Comparison of ENCODE assay signal across 8 cellular contexts in the genomic region with DNA sequence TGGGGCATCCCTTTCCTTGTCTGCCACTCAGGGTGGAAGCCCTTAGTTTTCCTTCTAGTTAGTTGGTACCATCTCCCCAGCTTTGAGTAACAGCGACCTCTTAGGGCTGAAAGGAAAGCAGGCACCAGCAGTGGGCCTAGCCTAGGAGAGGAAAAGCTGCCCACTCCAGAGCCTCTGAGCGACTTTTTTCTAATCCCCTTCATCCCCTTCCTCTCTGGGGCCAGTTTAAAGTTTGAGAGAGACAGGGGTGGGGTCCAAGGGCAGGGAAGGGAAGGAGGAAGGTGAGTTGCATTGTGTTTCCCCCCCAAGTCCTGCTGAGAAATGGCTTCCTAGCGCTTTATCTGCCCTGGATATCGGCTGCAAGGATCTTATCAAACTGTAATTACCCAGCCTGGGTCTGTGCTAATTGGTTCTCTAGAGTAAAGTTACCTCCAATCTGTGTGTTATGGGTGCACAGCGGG.
A peak's percentile ranks its signal among the peaks of the same experiment; 100 is the strongest.
DNase-seq lines count a peak whose midpoint lies in the region; FAIRE-seq and TF ChIP-seq lines count a peak whose summit lies in the region.

No MANE protein-coding gene starts in this region.

- H3K36me3 Mint-ChIP-seq in Caco-2 (ENCODE audit: insufficient read depth, unreplicated experiment) (no peaks in the 10 kb centered on the region), CD14-positive monocyte (no peaks in the 10 kb centered on the region)

- H2AFZ ChIP-seq in OCI-LY7 (ENCODE audit: low read length): no peak overlapping the region

- CTCF ChIA-PET in Caco-2 (lab: Charles Lee): interaction anchor here (0.9 to 1.1 kb wide), 3 partner anchors 27 to 90 kb away, joined by 3 to 4 read pairs (median 3); no protein-coding TSS in a partner anchor
- CTCF ChIA-PET in OCI-LY7 (lab: Charles Lee; ENCODE audit: unreplicated experiment): no interaction called here

- H3K4me1 ChIP-seq in Caco-2 (peaks cover 12% of the 10 kb centered on the region), OCI-LY7 (ENCODE audit: insufficient read depth, low read length, poor library complexity, severe bottlenecking) (no peaks in the 10 kb centered on the region), kidney (ENCODE audit: control insufficient read depth in 1 of 2, insufficient read depth in 1 of 2, low read depth in 1 of 2, low read length in 2 of 2) (no peaks in the 10 kb centered on the region)

- DNase-seq in Caco-2 (no peak), HTR-8/SVneo (ENCODE audit: insufficient read length, low spot score) (peak; percentile 22), OCI-LY7 (ENCODE audit: low spot score) (peak; percentile 24), kidney (no peak), RKO (ENCODE audit: low spot score) (no peak), mucosa of gallbladder (ENCODE audit: low spot score) (no peak), CD14-positive monocyte (ENCODE audit: low spot score) (no peak), mesenteric fat pad (ENCODE audit: low spot score) (no peak)

- H3K4me3 ChIP-seq in Caco-2 (ENCODE audit: low read depth, low read length) (no peak overlapping the region), OCI-LY7 (ENCODE audit: low read depth, low read length, poor library complexity, severe bottlenecking) (no peak overlapping the region), kidney (ENCODE audit: low read length in 2 of 2) (no peak overlapping the region)

- H3K9me3 Mint-ChIP-seq in Caco-2 (ENCODE audit: unreplicated experiment) (peaks cover 27% of the 10 kb centered on the region), CD14-positive monocyte (no peaks in the 10 kb centered on the region)

- no peak overlapping the region for H3K27ac Mint-ChIP-seq in Caco-2 (ENCODE audit: unreplicated experiment)
- H3K27ac Mint-ChIP-seq in CD14-positive monocyte: no peak overlapping the region

- H3K27me3 ChIP-seq in Caco-2 (replicated peaks; ENCODE audit: control insufficient read depth, insufficient read depth, low read length): no peaks in the 10 kb centered on the region

- H3K36me3 ChIP-seq in Caco-2 (ENCODE audit: control insufficient read depth, insufficient read depth, low read length) (no peaks in the 10 kb centered on the region), OCI-LY7 (ENCODE audit: insufficient read depth, low read length) (no peaks in the 10 kb centered on the region), kidney (ENCODE audit: control insufficient read depth in 1 of 2, insufficient read depth in 2 of 2, low read length in 2 of 2) (no peaks in the 10 kb centered on the region)

- BruUV-seq in Caco-2 (replicated peaks; lab: Mats Ljungman, UMichigan) (no TSS peak), OCI-LY7 (replicated peaks; lab: Mats Ljungman, UMichigan) (no TSS peak)

- no peak overlapping the region for H3K4me2 ChIP-seq in OCI-LY7 (ENCODE audit: low read length)

- H3K9me3 ChIP-seq in Caco-2 (no peaks in the 10 kb centered on the region; the same call in 1 of the 2 replicates), OCI-LY7 (ENCODE audit: low read length) (no peaks in the 10 kb centered on the region), kidney (ENCODE audit: control insufficient read depth in 1 of 2, low read length in 2 of 2) (no peaks in the 10 kb centered on the region)

- POLR2A ChIA-PET in Caco-2 (lab: Charles Lee) (no interaction called here), OCI-LY7 (lab: Charles Lee) (no interaction called here)

- FAIRE-seq in HTR-8/SVneo (lab: Jason Lieb, UNC) (no peak), kidney (lab: Jason Lieb, UNC) (no peak)

- TF ChIP-seq CTCF in Caco-2 (IDR thresholded peaks at IDR 0.05; ENCODE audit: insufficient read depth in 1 of 2, low read depth in 1 of 2, low read length in 1 of 2, severe bottlenecking in 1 of 2, unreplicated experiment in 1 of 2): peak; percentile 42 to 57
- TF ChIP-seq CTCF in OCI-LY7 (conservative IDR thresholded peaks at IDR 0.05; ENCODE audit: low read length): peak; percentile 73
- TF ChIP-seq CTCF in kidney (IDR thresholded peaks at IDR 0.05; ENCODE audit: borderline replicate concordance, extremely low read depth, insufficient read depth): peak; percentile 5
- no peak for TF ChIP-seq CTCF in CD14-positive monocyte (IDR thresholded peaks at IDR 0.05)

- H4K20me1 ChIP-seq in OCI-LY7 (ENCODE audit: insufficient read depth, low read length): no peaks in the 10 kb centered on the region

- H3K4me1 Mint-ChIP-seq in Caco-2 (ENCODE audit: low read depth, unreplicated experiment) (no peaks in the 10 kb centered on the region), CD14-positive monocyte (no peaks in the 10 kb centered on the region)

- H3K4me3 Mint-ChIP-seq in Caco-2 (ENCODE audit: unreplicated experiment) (no peak overlapping the region), CD14-positive monocyte (no peak overlapping the region)

- H3K9me2 ChIP-seq in OCI-LY7 (ENCODE audit: insufficient read depth, low read length): no peaks in the 10 kb centered on the region

- H3K9ac ChIP-seq in kidney (ENCODE audit: low read length in 2 of 2): no peak overlapping the region

- H3K27ac ChIP-seq in OCI-LY7 (ENCODE audit: low read depth, low read length, poor library complexity, severe bottlenecking) (no peak overlapping the region), kidney (ENCODE audit: low read depth in 2 of 2, low read length in 2 of 2) (no peak overlapping the region)

- H3K79me2 ChIP-seq in OCI-LY7 (ENCODE audit: insufficient read depth, low read depth, low read length): no peaks in the 10 kb centered on the region

- H3K27me3 Mint-ChIP-seq in Caco-2 (ENCODE audit: insufficient read depth, unreplicated experiment): peaks cover 29% of the 10 kb centered on the region
- peaks cover 0 to 4% (median 3%) of the 10 kb centered on the region in 3 donors for H3K27me3 Mint-ChIP-seq in CD14-positive monocyte (ENCODE audit: low read depth in 3 of 3)

- intact Hi-C loops in Caco-2 (cut with micrococcal nuclease; ENCODE audit: unreplicated experiment): no loop called here
- intact Hi-C loops in OCI-LY7 (cut with micrococcal nuclease; ENCODE audit: unreplicated experiment): loop anchor here (2.0 to 10.0 kb wide), 2 partner anchors 209 to 753 kb away; no protein-coding TSS in a partner anchor
- intact Hi-C loops in kidney (cut with DNase I): no loop called here
- intact Hi-C loops in CD14-positive monocyte (cut with micrococcal nuclease): no loop called here

Comparison
In these comparisons a context has a peak if more than half of its experiments do, and no peak if none do; other contexts are left out.
1. DNase-seq: peak in HTR-8/SVneo (single experiment) and OCI-LY7 (single experiment); none in Caco-2 (0 of 2), kidney (single experiment), RKO (single experiment), mucosa of gallbladder (single experiment), CD14-positive monocyte (single experiment) and mesenteric fat pad (single experiment).